ENCODE assay signal across 1 cellular context in genomic region chr12:39442895-39443703, GRCh38.
TF ChIP-seq lines count a peak whose summit lies in the region.

TSS of gene KIF21A (minus strand) at chr12:39443120. CDS start at chr12:39442970, 150 bp downstream.

TF ChIP-seq in K562, 482 proteins besides CTCF, POLR2A, EP300 and RAD21 (continued from another document and continues in another):
- TF ChIP-seq ARID3B (CRISPR knock-in tag; IDR thresholded peaks at IDR 0.05; ENCODE audit: borderline replicate concordance) (no peak), POLR3G (IDR thresholded peaks at IDR 0.05; ENCODE audit: extremely low read depth, insufficient read length, insufficient replicate concordance) (no peak), ZFP1 (CRISPR knock-in tag; IDR thresholded peaks at IDR 0.05) (no peak), MYNN (IDR thresholded peaks at IDR 0.05) (no peak), MYNN (CRISPR knock-in tag; IDR thresholded peaks at IDR 0.05) (no peak), BRF1 (IDR thresholded peaks at IDR 0.05; ENCODE audit: borderline replicate concordance, extremely low read depth, insufficient read length) (no peak), KDM4B (IDR thresholded peaks at IDR 0.05; ENCODE audit: borderline replicate concordance in 2 of 2, low read depth in 1 of 2) (no peak), USF2 (CRISPR knock-in tag; IDR thresholded peaks at IDR 0.05) (no peak), ELF4 (CRISPR knock-in tag; IDR thresholded peaks at IDR 0.05) (no peak), ZNF24 (IDR thresholded peaks at IDR 0.05) (peak; percentile 43; the same call in 1 of the 2 replicates), MTF1 (CRISPR knock-in tag; IDR thresholded peaks at IDR 0.05; ENCODE audit: borderline replicate concordance) (no peak), TCF7L2 (IDR thresholded peaks at IDR 0.05; ENCODE audit: low read depth, low read length) (no peak), EGR1 (conservative IDR thresholded peaks at IDR 0.05) (0 out of 2 replicates have a peak, but pooled peaks have one; percentile 28), IFI16 (CRISPR knock-in tag; IDR thresholded peaks at IDR 0.05) (no peak), POLR2AphosphoS5 (IDR thresholded peaks at IDR 0.05; ENCODE audit: control insufficient read depth, insufficient read depth, low read depth, low read length) (peak; percentile 67), ZNF696 (CRISPR knock-in tag; conservative IDR thresholded peaks at IDR 0.05) (no peak), CAMTA2 (CRISPR knock-in tag; conservative IDR thresholded peaks at IDR 0.05) (no peak), ZBTB49 (CRISPR knock-in tag; IDR thresholded peaks at IDR 0.05; ENCODE audit: borderline replicate concordance) (no peak), ADNP (tag; IDR thresholded peaks at IDR 0.05) (no peak), ZNF175 (CRISPR knock-in tag; IDR thresholded peaks at IDR 0.05; ENCODE audit: low read depth) (no peak), ARID2 (IDR thresholded peaks at IDR 0.05) (no peak), PURB (CRISPR knock-in tag; IDR thresholded peaks at IDR 0.05; ENCODE audit: low read depth) (no peak), SOX6 (IDR thresholded peaks at IDR 0.05) (peak; percentile 52; the same call in 1 of the 2 replicates), EWSR1 (IDR thresholded peaks at IDR 0.05; ENCODE audit: borderline replicate concordance, low read depth, partially characterized antibody) (no peak), CXXC5 (CRISPR knock-in tag; IDR thresholded peaks at IDR 0.05) (peak; percentile 92), ZEB2 (IDR thresholded peaks at IDR 0.05) (0 out of 2 replicates have a peak, but pooled peaks have one; percentile 14), ZFPM2 (CRISPR knock-in tag; IDR thresholded peaks at IDR 0.05) (no peak), SMARCC2 (IDR thresholded peaks at IDR 0.05; ENCODE audit: low read depth) (no peak), KAT8 (IDR thresholded peaks at IDR 0.05; ENCODE audit: low read depth) (no peak), POU5F1 (IDR thresholded peaks at IDR 0.05; ENCODE audit: borderline replicate concordance, low read depth, low read length, partially characterized antibody) (no peak), SRSF1 (IDR thresholded peaks at IDR 0.05; ENCODE audit: low read depth, low read length) (no peak), BCL6 (CRISPR knock-in tag; IDR thresholded peaks at IDR 0.05) (no peak), FOXJ2 (tag; IDR thresholded peaks at IDR 0.05) (peak; percentile 65; the same call in 1 of the 2 replicates), DMBX1 (CRISPR knock-in tag; IDR thresholded peaks at IDR 0.05; ENCODE audit: borderline replicate concordance) (0 out of 2 replicates have a peak, but pooled peaks have one; percentile 47), FOS (IDR thresholded peaks at IDR 0.05; ENCODE audit: extremely low read depth, insufficient read length) (no peak)
- TF ChIP-seq, protein P1, sequence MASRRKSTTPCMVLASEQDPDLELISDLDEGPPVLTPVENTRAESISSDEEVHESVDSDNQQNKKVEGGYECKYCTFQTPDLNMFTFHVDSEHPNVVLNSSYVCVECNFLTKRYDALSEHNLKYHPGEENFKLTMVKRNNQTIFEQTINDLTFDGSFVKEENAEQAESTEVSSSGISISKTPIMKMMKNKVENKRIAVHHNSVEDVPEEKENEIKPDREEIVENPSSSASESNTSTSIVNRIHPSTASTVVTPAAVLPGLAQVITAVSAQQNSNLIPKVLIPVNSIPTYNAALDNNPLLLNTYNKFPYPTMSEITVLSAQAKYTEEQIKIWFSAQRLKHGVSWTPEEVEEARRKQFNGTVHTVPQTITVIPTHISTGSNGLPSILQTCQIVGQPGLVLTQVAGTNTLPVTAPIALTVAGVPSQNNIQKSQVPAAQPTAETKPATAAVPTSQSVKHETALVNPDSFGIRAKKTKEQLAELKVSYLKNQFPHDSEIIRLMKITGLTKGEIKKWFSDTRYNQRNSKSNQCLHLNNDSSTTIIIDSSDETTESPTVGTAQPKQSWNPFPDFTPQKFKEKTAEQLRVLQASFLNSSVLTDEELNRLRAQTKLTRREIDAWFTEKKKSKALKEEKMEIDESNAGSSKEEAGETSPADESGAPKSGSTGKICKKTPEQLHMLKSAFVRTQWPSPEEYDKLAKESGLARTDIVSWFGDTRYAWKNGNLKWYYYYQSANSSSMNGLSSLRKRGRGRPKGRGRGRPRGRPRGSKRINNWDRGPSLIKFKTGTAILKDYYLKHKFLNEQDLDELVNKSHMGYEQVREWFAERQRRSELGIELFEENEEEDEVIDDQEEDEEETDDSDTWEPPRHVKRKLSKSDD (conservative IDR thresholded peaks at IDR 0.05; ENCODE audit: low read length), result no peak
- TF ChIP-seq, protein P2, sequence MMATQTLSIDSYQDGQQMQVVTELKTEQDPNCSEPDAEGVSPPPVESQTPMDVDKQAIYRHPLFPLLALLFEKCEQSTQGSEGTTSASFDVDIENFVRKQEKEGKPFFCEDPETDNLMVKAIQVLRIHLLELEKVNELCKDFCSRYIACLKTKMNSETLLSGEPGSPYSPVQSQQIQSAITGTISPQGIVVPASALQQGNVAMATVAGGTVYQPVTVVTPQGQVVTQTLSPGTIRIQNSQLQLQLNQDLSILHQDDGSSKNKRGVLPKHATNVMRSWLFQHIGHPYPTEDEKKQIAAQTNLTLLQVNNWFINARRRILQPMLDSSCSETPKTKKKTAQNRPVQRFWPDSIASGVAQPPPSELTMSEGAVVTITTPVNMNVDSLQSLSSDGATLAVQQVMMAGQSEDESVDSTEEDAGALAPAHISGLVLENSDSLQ (IDR thresholded peaks at IDR 0.05), result peak; percentile 26; the same call in 1 of the 2 replicates
- TF ChIP-seq, protein P3, sequence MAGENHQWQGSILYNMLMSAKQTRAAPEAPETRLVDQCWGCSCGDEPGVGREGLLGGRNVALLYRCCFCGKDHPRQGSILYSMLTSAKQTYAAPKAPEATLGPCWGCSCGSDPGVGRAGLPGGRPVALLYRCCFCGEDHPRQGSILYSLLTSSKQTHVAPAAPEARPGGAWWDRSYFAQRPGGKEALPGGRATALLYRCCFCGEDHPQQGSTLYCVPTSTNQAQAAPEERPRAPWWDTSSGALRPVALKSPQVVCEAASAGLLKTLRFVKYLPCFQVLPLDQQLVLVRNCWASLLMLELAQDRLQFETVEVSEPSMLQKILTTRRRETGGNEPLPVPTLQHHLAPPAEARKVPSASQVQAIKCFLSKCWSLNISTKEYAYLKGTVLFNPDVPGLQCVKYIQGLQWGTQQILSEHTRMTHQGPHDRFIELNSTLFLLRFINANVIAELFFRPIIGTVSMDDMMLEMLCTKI (IDR thresholded peaks at IDR 0.05; ENCODE audit: partially characterized antibody), result no peak
- TF ChIP-seq, protein P4, sequence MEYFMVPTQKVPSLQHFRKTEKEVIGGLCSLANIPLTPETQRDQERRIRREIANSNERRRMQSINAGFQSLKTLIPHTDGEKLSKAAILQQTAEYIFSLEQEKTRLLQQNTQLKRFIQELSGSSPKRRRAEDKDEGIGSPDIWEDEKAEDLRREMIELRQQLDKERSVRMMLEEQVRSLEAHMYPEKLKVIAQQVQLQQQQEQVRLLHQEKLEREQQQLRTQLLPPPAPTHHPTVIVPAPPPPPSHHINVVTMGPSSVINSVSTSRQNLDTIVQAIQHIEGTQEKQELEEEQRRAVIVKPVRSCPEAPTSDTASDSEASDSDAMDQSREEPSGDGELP (CRISPR knock-in tag; IDR thresholded peaks at IDR 0.05; ENCODE audit: borderline replicate concordance), result peak; percentile 57
- TF ChIP-seq, protein P5, sequence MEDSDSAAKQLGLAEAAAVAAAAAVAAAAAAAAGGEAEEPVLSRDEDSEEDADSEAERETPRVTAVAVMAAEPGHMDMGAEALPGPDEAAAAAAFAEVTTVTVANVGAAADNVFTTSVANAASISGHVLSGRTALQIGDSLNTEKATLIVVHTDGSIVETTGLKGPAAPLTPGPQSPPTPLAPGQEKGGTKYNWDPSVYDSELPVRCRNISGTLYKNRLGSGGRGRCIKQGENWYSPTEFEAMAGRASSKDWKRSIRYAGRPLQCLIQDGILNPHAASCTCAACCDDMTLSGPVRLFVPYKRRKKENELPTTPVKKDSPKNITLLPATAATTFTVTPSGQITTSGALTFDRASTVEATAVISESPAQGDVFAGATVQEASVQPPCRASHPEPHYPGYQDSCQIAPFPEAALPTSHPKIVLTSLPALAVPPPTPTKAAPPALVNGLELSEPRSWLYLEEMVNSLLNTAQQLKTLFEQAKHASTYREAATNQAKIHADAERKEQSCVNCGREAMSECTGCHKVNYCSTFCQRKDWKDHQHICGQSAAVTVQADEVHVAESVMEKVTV (CRISPR knock-in tag; IDR thresholded peaks at IDR 0.05), result no peak
- TF ChIP-seq, protein P6, sequence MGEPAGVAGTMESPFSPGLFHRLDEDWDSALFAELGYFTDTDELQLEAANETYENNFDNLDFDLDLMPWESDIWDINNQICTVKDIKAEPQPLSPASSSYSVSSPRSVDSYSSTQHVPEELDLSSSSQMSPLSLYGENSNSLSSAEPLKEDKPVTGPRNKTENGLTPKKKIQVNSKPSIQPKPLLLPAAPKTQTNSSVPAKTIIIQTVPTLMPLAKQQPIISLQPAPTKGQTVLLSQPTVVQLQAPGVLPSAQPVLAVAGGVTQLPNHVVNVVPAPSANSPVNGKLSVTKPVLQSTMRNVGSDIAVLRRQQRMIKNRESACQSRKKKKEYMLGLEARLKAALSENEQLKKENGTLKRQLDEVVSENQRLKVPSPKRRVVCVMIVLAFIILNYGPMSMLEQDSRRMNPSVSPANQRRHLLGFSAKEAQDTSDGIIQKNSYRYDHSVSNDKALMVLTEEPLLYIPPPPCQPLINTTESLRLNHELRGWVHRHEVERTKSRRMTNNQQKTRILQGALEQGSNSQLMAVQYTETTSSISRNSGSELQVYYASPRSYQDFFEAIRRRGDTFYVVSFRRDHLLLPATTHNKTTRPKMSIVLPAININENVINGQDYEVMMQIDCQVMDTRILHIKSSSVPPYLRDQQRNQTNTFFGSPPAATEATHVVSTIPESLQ (CRISPR knock-in tag; IDR thresholded peaks at IDR 0.05), result no peak
- TF ChIP-seq, protein P7, sequence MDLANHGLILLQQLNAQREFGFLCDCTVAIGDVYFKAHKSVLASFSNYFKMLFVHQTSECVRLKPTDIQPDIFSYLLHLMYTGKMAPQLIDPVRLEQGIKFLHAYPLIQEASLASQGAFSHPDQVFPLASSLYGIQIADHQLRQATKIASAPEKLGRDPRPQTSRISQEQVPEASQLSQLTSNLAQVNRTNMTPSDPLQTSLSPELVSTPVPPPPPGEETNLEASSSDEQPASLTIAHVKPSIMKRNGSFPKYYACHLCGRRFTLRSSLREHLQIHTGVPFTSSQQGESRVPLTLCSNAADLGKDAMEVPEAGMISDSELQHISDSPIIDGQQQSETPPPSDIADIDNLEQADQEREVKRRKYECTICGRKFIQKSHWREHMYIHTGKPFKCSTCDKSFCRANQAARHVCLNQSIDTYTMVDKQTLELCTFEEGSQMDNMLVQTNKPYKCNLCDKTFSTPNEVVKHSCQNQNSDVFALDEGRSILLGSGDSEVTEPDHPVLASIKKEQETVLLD (IDR thresholded peaks at IDR 0.05), result no peak
- TF ChIP-seq, protein P8, sequence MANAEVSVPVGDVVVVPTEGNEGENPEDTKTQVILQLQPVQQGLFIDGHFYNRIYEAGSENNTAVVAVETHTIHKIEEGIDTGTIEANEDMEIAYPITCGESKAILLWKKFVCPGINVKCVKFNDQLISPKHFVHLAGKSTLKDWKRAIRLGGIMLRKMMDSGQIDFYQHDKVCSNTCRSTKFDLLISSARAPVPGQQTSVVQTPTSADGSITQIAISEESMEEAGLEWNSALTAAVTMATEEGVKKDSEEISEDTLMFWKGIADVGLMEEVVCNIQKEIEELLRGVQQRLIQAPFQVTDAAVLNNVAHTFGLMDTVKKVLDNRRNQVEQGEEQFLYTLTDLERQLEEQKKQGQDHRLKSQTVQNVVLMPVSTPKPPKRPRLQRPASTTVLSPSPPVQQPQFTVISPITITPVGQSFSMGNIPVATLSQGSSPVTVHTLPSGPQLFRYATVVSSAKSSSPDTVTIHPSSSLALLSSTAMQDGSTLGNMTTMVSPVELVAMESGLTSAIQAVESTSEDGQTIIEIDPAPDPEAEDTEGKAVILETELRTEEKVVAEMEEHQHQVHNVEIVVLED (CRISPR knock-in tag; IDR thresholded peaks at IDR 0.05), result peak; percentile 91
- TF ChIP-seq, protein P9, sequence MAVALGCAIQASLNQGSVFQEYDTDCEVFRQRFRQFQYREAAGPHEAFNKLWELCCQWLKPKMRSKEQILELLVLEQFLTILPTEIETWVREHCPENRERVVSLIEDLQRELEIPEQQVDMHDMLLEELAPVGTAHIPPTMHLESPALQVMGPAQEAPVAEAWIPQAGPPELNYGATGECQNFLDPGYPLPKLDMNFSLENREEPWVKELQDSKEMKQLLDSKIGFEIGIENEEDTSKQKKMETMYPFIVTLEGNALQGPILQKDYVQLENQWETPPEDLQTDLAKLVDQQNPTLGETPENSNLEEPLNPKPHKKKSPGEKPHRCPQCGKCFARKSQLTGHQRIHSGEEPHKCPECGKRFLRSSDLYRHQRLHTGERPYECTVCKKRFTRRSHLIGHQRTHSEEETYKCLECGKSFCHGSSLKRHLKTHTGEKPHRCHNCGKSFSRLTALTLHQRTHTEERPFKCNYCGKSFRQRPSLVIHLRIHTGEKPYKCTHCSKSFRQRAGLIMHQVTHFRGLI (CRISPR knock-in tag; IDR thresholded peaks at IDR 0.05), result no peak
